In the genomic region with DNA sequence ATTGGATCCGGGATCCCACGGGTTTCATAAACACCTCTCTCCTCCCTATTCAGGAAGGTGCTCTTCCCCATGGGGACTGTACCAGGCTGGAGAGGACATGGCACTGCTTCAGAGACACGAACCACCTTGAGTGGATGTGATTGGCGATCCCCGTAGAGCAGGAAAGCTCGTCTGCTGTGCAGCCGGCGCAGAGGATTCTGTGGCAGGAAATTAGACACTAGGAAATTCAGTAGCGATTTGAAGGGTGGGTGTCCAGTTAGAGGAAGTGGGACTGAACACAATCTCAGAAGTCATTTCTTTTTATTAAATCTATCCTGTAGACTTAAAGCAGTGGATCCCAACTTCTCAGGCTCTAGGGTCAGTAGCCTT, we compare ENCODE assay signal across 6 cellular contexts. TPM values are rescaled to one million over a fixed set of nuclear protein-coding genes. Genes with fewer than 3 reads are reported as not detected.
DNase-seq lines count a peak whose midpoint lies in the region; ATAC-seq and TF ChIP-seq lines count a peak whose summit lies in the region.

No MANE protein-coding gene starts in this region.

- DNase-seq in HuH-7.5 (ENCODE audit: low spot score) (peak; percentile 33), body of pancreas (no peak), nephron progenitor cell (no peak)
- no peak for DNase-seq in central memory CD4-positive, alpha-beta T cell
- DNase-seq in activated CD4-positive, alpha-beta T cell treated with anti-CD3 and anti-CD28 coated beads for 4 hours: no peak

- WGBS in body of pancreas, 2 donors: 0 to 2% methylated on average over 6 to 9 of the region's 9 CpGs

- no peaks in the 10 kb centered on the region for H3K9me3 ChIP-seq in body of pancreas

- peaks cover 27% of the 10 kb centered on the region for H3K4me1 Mint-ChIP-seq in nephron progenitor cell

- peak overlapping the region; percentile 77 for H3K27ac Mint-ChIP-seq in nephron progenitor cell

- peak overlapping the region; percentile 86 for H3K4me3 Mint-ChIP-seq in nephron progenitor cell

- TF ChIP-seq POLR2A in body of pancreas (IDR thresholded peaks at IDR 0.05): no peak

- peak; percentile 2 for ATAC-seq in body of pancreas

- H3K27me3 Mint-ChIP-seq in nephron progenitor cell (ENCODE audit: low read depth, poor library complexity): peaks cover 8% of the 10 kb centered on the region

- TF ChIP-seq CTCF in body of pancreas (IDR thresholded peaks at IDR 0.05): no peak
- no peak for TF ChIP-seq CTCF in nephron progenitor cell (IDR thresholded peaks at IDR 0.05)

- no peaks in the 10 kb centered on the region for H3K36me3 ChIP-seq in body of pancreas (replicated peaks in 1 of 2; ENCODE audit: insufficient read depth in 1 of 2, low read depth in 2 of 2)

- H3K36me3 Mint-ChIP-seq in nephron progenitor cell (ENCODE audit: low read depth): peaks cover 18% of the 10 kb centered on the region

- H3K4me3 ChIP-seq in GM08714 (ENCODE audit: low read length) (peak overlapping the region; percentile 86), body of pancreas (peak overlapping the region in 1 of 2 donors; percentile 84)

- peaks cover 57% of the 10 kb centered on the region for H3K4me1 ChIP-seq in body of pancreas

- no peaks in the 10 kb centered on the region for H3K27me3 ChIP-seq in body of pancreas

- intact Hi-C loops in body of pancreas (cut with DNase I): no loop called here

- no peaks in the 10 kb centered on the region for H3K9me3 Mint-ChIP-seq in nephron progenitor cell

- peak overlapping the region; percentile 98 to 100 (median 98) for H3K27ac ChIP-seq in body of pancreas

RNA-seq across cellular contexts. Expression of a gene that starts 0.8 kb away (rescaled TPM):
- total RNA-seq in body of pancreas: 1 to 10 TPM; 5.6 to 7.8 TPM

RNA-seq across cellular contexts. Expression of a gene that starts 45.0 kb away (rescaled TPM):
- total RNA-seq in body of pancreas: not detected

RNA-seq across cellular contexts. Expression of a gene that starts 46.5 kb away (rescaled TPM):
- 1 to 10 TPM; 3.1 to 4.6 TPM for total RNA-seq in body of pancreas

RNA-seq across cellular contexts. Expression of a gene that starts 56.4 kb away (rescaled TPM):
- not detected for total RNA-seq in body of pancreas

RNA-seq across cellular contexts. Expression of a gene that starts 57.3 kb away (rescaled TPM):
- total RNA-seq in body of pancreas: 10 to 100 TPM; 25.2 to 33.0 TPM
